In genomic region chr17:63519972-63520882, GRCh38 we compare ENCODE assay signal across 18 cellular contexts. TPM values are rescaled to one million over a fixed set of nuclear protein-coding genes. Genes with fewer than 3 reads are reported as not detected.
DNase-seq lines count a peak whose midpoint lies in the region; ATAC-seq and TF ChIP-seq lines count a peak whose summit lies in the region.
"Had no signal": no experiment of that assay in that cellular context is flagged by ENCODE, and none has a peak within 500 bp of the region (broad histone marks: within the 10 kb centered on the region; RNA-seq: fewer than 3 reads in every experiment).

No MANE protein-coding gene starts in this region.

- WGBS in endodermal cell (ENCODE audit: insufficient coverage in 1 of 2, insufficient read length in 1 of 2), 2 experiments, result 80 to 87% methylated on average over 3 to 5 of the region's 5 CpGs

- no peak overlapping the region for H3K9ac ChIP-seq in endodermal cell (ENCODE audit: extremely low read depth, low read length, poor library complexity, severe bottlenecking)

- no peaks in the 10 kb centered on the region for H3K4me1 ChIP-seq in uterus
- H3K4me1 ChIP-seq in endodermal cell (ENCODE audit: control insufficient read depth, insufficient read depth, low read length), result no peaks in the 10 kb centered on the region
- H3K4me1 ChIP-seq: lower lobe of right lung had no signal

- H3K36me3 Mint-ChIP-seq in endodermal cell (ENCODE audit: low read depth), result no peaks in the 10 kb centered on the region

- DNase-seq in Caki2 (ENCODE audit: low read depth) (peak; percentile 81), NCI-H1417 treated with DMSO at 0.1 percent for 48 hours (lab: John Stamatoyannopoulos, UW) (peak; percentile 26), NCI-H69 (lab: John Stamatoyannopoulos, UW) (peak; percentile 98), kidney tubule cell (ENCODE audit: low spot score) (peak; percentile 90), uterus (no peak), T1000 (lab: John Stamatoyannopoulos, UW) (no peak), endodermal cell (no peak)
- DNase-seq: activated T-cell treated with anti-CD3 and anti-CD28 coated beads, Interleukin-2, amount 50 U/mL, for 72 hours; effector memory CD8-positive, alpha-beta T cell; IMR-90; lower lobe of right lung; NCI-H82; stimulated activated CD8-positive, alpha-beta memory T cell treated with anti-CD3 and anti-CD28 coated beads, Interleukin-4, amount 100 ng/mL, for 48 hours had no signal

- no peak overlapping the region for H3K4me3 ChIP-seq in uterus
- no peak overlapping the region for H3K4me3 ChIP-seq in endodermal cell (ENCODE audit: low read length)
- H3K4me3 ChIP-seq: lower lobe of right lung, SK-N-MC had no signal

- no peak overlapping the region for H3K4me3 Mint-ChIP-seq in endodermal cell
- H3K4me3 Mint-ChIP-seq: activated T-cell treated with anti-CD3 and anti-CD28 coated beads, Interleukin-2, amount 50 U/mL, for 72 hours; effector memory CD8-positive, alpha-beta T cell had no signal

- H3K27me3 Mint-ChIP-seq in endodermal cell (ENCODE audit: insufficient read depth), result peaks cover 18% of the 10 kb centered on the region

- no peaks in the 10 kb centered on the region for H3K9me3 Mint-ChIP-seq in endodermal cell
- H3K9me3 Mint-ChIP-seq: activated T-cell treated with anti-CD3 and anti-CD28 coated beads, Interleukin-2, amount 50 U/mL, for 72 hours; effector memory CD8-positive, alpha-beta T cell had no signal

- H3K4me1 Mint-ChIP-seq in endodermal cell, result peaks cover 7% of the 10 kb centered on the region

- no peak for TF ChIP-seq POLR2A in uterus (IDR thresholded peaks at IDR 0.05)

- H3K27ac ChIP-seq in uterus, result no peak overlapping the region
- no peak overlapping the region for H3K27ac ChIP-seq in endodermal cell (ENCODE audit: low read depth, low read length)
- H3K27ac ChIP-seq: lower lobe of right lung, neutrophil, SK-N-MC had no signal

- in situ Hi-C loops in Caki2 (cut with HindIII; ENCODE audit: low pct_unique_long_range_greater_than_20kb, low sequenced_read_pairs), result no loop called here

- H3K27ac Mint-ChIP-seq in endodermal cell, result no peak overlapping the region
- H3K27ac Mint-ChIP-seq: activated T-cell treated with anti-CD3 and anti-CD28 coated beads, Interleukin-2, amount 50 U/mL, for 72 hours; effector memory CD8-positive, alpha-beta T cell had no signal

- H3K9me3 ChIP-seq in uterus (no peaks in the 10 kb centered on the region), endodermal cell (ENCODE audit: control insufficient read depth, low read length) (no peaks in the 10 kb centered on the region)
- H3K9me3 ChIP-seq: lower lobe of right lung, neutrophil had no signal

- H3K27me3 ChIP-seq in uterus (no peaks in the 10 kb centered on the region), endodermal cell (ENCODE audit: control insufficient read depth, insufficient read depth, low read length, poor library complexity, severe bottlenecking) (peaks cover 36% of the 10 kb centered on the region)

- TF ChIP-seq CTCF in uterus (IDR thresholded peaks at IDR 0.05) (no peak), endodermal cell (conservative IDR thresholded peaks at IDR 0.05) (no peak)

- intact Hi-C loops in uterus (cut with DNase I; ENCODE audit: low total_unique reads), result no loop called here

- no peak for ATAC-seq in GM21529 (IDR thresholded peaks at IDR 0.05; ENCODE audit: unreplicated experiment)
- ATAC-seq: activated T-cell treated with anti-CD3 and anti-CD28 coated beads, Interleukin-2, amount 50 U/mL, for 72 hours; effector memory CD8-positive, alpha-beta T cell; lower lobe of right lung had no signal

- no peaks in the 10 kb centered on the region for H3K36me3 ChIP-seq in uterus
- H3K36me3 ChIP-seq in endodermal cell (ENCODE audit: control insufficient read depth, insufficient read depth, low read length), result no peaks in the 10 kb centered on the region
- H3K36me3 ChIP-seq: lower lobe of right lung, neutrophil had no signal

RNA-seq across cellular contexts. Expression of gene KCNH6, which starts 2.9 kb away (rescaled TPM):
- total RNA-seq in Caki2 (2014; rRNA removed; shearing (Covaris generic); ENCODE audit: low replicate concordance), result 0.09 TPM in 1 of 2 replicates, not detected in the other
- total RNA-seq in uterus (not detected), endodermal cell (under 1 TPM; 0.79 to 0.95 TPM)
- 0.46 TPM for polyA plus RNA-seq in endodermal cell (2013, experiment 1 of 2)
- 0.29 TPM for polyA plus RNA-seq in endodermal cell (2013, experiment 2 of 2)
- total RNA-seq: activated T-cell treated with anti-CD3 and anti-CD28 coated beads, Interleukin-2, amount 50 U/mL, for 72 hours; glomerular endothelial cell; urinary bladder had no signal
- polyA plus RNA-seq: urinary bladder had no signal

RNA-seq across cellular contexts. Expression of gene DCAF7, which starts 30.1 kb away (rescaled TPM):
- 9.8 and 14.8 TPM in 2 replicates for total RNA-seq in Caki2 (2014; rRNA removed; shearing (Covaris generic); ENCODE audit: low replicate concordance)
- total RNA-seq in uterus (10 to 100 TPM in 3 of 4 donors, 1 to 10 TPM in 1; 5.6 to 51.1 (median 25.1) TPM), endodermal cell (100 to 1,000 TPM in 1 of 2 donors, 10 to 100 TPM in 1; 96.0 to 114 TPM)
- polyA plus RNA-seq in endodermal cell (2013, experiment 1 of 2), result 105 TPM
- 92.5 TPM for polyA plus RNA-seq in endodermal cell (2013, experiment 2 of 2)

RNA-seq across cellular contexts. Expression of gene ACE, which starts 43.4 kb away (rescaled TPM):
- not detected in 2 replicates for total RNA-seq in Caki2 (2014; rRNA removed; shearing (Covaris generic); ENCODE audit: low replicate concordance)
- total RNA-seq in uterus, result 10 to 100 TPM in 1 of 4 donors, 1 to 10 TPM in 1, under 1 TPM in 1, not detected in 1; 0.77 to 27.4 (median 7.9) TPM
- total RNA-seq in endodermal cell, result 10 to 100 TPM in 1 of 2 donors, 1 to 10 TPM in 1; 4.6 to 12.5 TPM
- 1.6 TPM for polyA plus RNA-seq in endodermal cell (2013, experiment 1 of 2)
- polyA plus RNA-seq in endodermal cell (2013, experiment 2 of 2), result 1.9 TPM

Comparison
In these comparisons a context has a peak if more than half of its experiments do, and no peak if none do; other contexts are left out.
1. DNase-seq: peak in Caki2 (single experiment), NCI-H1417 treated with DMSO at 0.1 percent for 48 hours (single experiment), NCI-H69 (single experiment) and kidney tubule cell (single experiment); none in uterus (0 of 2), T1000 (single experiment) and endodermal cell (single experiment).